Comparison of ENCODE assay signal across 12 cellular contexts in the genomic region with DNA sequence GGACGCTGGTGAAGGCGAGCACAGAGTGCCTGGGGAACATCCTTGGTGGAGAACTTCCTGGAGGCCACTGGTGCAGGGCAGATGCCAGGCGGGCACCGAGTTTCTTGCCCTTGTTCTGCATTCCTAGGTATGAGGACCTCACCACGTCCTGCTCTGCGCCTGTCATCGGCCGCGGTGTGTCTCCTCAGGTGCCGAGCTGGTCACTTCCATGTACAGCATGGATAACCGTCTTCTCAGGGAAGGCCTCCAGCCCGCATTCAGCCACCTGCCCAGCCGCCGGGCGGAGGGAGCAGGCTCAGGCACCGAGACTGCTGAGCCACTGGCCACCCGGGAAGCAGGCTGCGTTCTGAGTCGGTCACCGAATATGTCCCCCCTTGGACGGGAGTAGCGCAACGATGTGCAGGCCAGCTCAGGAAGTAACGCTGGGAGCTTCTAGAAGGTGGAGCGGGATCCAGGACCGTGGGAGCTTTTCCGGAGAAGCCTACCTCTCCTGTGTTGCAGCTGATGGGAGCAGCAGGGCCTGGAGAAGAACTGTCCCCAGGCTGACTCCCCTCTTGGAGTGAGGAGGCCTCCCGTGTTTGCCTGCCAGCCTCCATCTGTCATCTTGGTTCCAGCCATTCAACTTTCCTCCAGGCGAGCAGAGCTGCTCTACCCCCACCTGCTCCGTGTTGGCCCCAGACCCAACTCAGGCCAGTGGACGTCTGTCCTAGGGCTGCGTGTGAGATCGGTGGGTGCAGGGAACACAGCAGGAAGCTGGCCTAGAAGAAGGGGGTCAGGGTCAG. TPM values are rescaled to one million over a fixed set of nuclear protein-coding genes. Genes with fewer than 3 reads are reported as not detected.
DNase-seq lines count a peak whose midpoint lies in the region; ATAC-seq and TF ChIP-seq lines count a peak whose summit lies in the region.
"Had no signal": no experiment of that assay in that cellular context is flagged by ENCODE, and none has a peak within 500 bp of the region (broad histone marks: within the 10 kb centered on the region; RNA-seq: fewer than 3 reads in every experiment).

No MANE protein-coding gene starts in this region.

- H3K4me1 ChIP-seq in left ventricle myocardium inferior (peaks cover 63% of the 10 kb centered on the region), left lung (peaks cover 18 to 64% of the 10 kb centered on the region in 2 donors), upper lobe of left lung (peaks cover 43 to 73% (median 58%) of the 10 kb centered on the region in 4 donors), mesenchymal stem cell (ENCODE audit: control insufficient read depth, insufficient read depth, low read depth, low read length) (peaks cover 48% of the 10 kb centered on the region), thyroid gland (peaks cover 23 to 40% of the 10 kb centered on the region in 2 donors)

- H3K4ac ChIP-seq in mesenchymal stem cell (ENCODE audit: low read depth in 1 of 2, low read length in 2 of 2), result no peak overlapping the region

- TF ChIP-seq CTCF in left ventricle myocardium inferior (IDR thresholded peaks at IDR 0.05; ENCODE audit: borderline replicate concordance) (no peak), left lung (IDR thresholded peaks at IDR 0.05) (no peak), upper lobe of left lung (IDR thresholded peaks at IDR 0.05) (no peak), thyroid gland (IDR thresholded peaks at IDR 0.05) (no peak), GM13976 (IDR thresholded peaks at IDR 0.05; ENCODE audit: borderline replicate concordance, control extremely low read depth, extremely low read depth, insufficient read depth, missing control alignments) (no peak)

- H3K79me1 ChIP-seq in mesenchymal stem cell (replicated peaks; ENCODE audit: low read length, poor library complexity, severe bottlenecking), result peaks cover 21% of the 10 kb centered on the region

- H3K4me1 Mint-ChIP-seq in T-helper 17 cell, result peaks cover 12% of the 10 kb centered on the region

- no peaks in the 10 kb centered on the region for H3K36me3 ChIP-seq in left ventricle myocardium inferior
- H3K36me3 ChIP-seq in left lung, result peaks cover 0 to 4% of the 10 kb centered on the region in 2 donors
- no peaks in the 10 kb centered on the region for H3K36me3 ChIP-seq in upper lobe of left lung
- H3K36me3 ChIP-seq in mesenchymal stem cell (ENCODE audit: control insufficient read depth in 1 of 2, insufficient read depth in 2 of 2, low read depth in 1 of 2, low read length in 2 of 2), result peaks cover 5 to 36% of the 10 kb centered on the region in 2 experiments
- no peaks in the 10 kb centered on the region for H3K36me3 ChIP-seq in thyroid gland

- no peak overlapping the region for H2BK15ac ChIP-seq in mesenchymal stem cell (ENCODE audit: low read depth, poor library complexity, severe bottlenecking)

- H3K27me3 ChIP-seq in left ventricle myocardium inferior (ENCODE audit: low read depth) (peaks cover 14% of the 10 kb centered on the region), left lung (peaks cover 0 to 33% of the 10 kb centered on the region in 2 donors), upper lobe of left lung (no peaks in the 10 kb centered on the region), mesenchymal stem cell (ENCODE audit: control insufficient read depth in 1 of 2, insufficient read depth in 1 of 2, low read length in 2 of 2) (peaks cover 3 to 13% of the 10 kb centered on the region in 2 experiments), thyroid gland (no peaks in the 10 kb centered on the region)

- no peaks in the 10 kb centered on the region for H3K36me3 Mint-ChIP-seq in T-helper 17 cell (ENCODE audit: low read depth)

- H2AK5ac ChIP-seq in mesenchymal stem cell (ENCODE audit: low read length, severe bottlenecking), result no peak overlapping the region

- no peak overlapping the region for H3K27ac Mint-ChIP-seq in T-helper 17 cell

- no peak for DNase-seq in left ventricle myocardium inferior
- DNase-seq in cardiac septum (ENCODE audit: low spot score), result no peak
- no peak for DNase-seq in T-helper 17 cell
- peak in 1 of 2 donors; percentile 79 for DNase-seq in left lung
- peak in 1 of 2 donors; percentile 80 for DNase-seq in upper lobe of left lung
- no peak for DNase-seq in mesenchymal stem cell
- no peak for DNase-seq in thyroid gland
- no peak for DNase-seq in GM13976 (ENCODE audit: low spot score)
- DNase-seq: activated CD8-positive, alpha-beta memory T cell treated with anti-CD3 and anti-CD28 coated beads, Interleukin-2, amount 50 U/mL, for 4 hours; DMS79; foreskin melanocyte; stimulated activated CD8-positive, alpha-beta memory T cell treated with anti-CD3 and anti-CD28 coated beads, Interleukin-4, amount 100 ng/mL, for 48 hours had no signal

- H3K9ac ChIP-seq in mesenchymal stem cell (ENCODE audit: low read length), result no peak overlapping the region

- TF ChIP-seq POLR2A in upper lobe of left lung (IDR thresholded peaks at IDR 0.05), result no peak
- no peak for TF ChIP-seq POLR2A in thyroid gland (IDR thresholded peaks at IDR 0.05)

- no peak overlapping the region for H4K91ac ChIP-seq in mesenchymal stem cell (ENCODE audit: low read length)

- no peak overlapping the region for H2BK120ac ChIP-seq in mesenchymal stem cell (ENCODE audit: low read depth, low read length)

- H3K27me3 Mint-ChIP-seq in T-helper 17 cell, result peaks cover 34% of the 10 kb centered on the region

- H3K18ac ChIP-seq in mesenchymal stem cell (ENCODE audit: low read depth in 1 of 2, low read length in 2 of 2), result no peak overlapping the region

- intact Hi-C loops in left ventricle myocardium inferior (cut with micrococcal nuclease) (no loop called here), cardiac septum (cut with DNase I) (no loop called here), left lung (cut with DNase I) (no loop called here), thyroid gland (cut with DNase I) (loop anchor here (10.0 kb wide), 1 partner anchor 192 kb away; the partner anchor contains the start of gene CEP131)

- peak overlapping the region; percentile 50 for H3K4me3 Mint-ChIP-seq in T-helper 17 cell

- H2AFZ ChIP-seq in mesenchymal stem cell (ENCODE audit: low read depth, low read length), result no peak overlapping the region

- H3K9me3 ChIP-seq in left ventricle myocardium inferior (replicated peaks) (no peaks in the 10 kb centered on the region), T-helper 17 cell (ENCODE audit: control insufficient read depth, low read length, poor library complexity, severe bottlenecking) (no peaks in the 10 kb centered on the region), left lung (no peaks in the 10 kb centered on the region), upper lobe of left lung (no peaks in the 10 kb centered on the region), mesenchymal stem cell (ENCODE audit: control insufficient read depth, low read length) (no peaks in the 10 kb centered on the region), thyroid gland (no peaks in the 10 kb centered on the region)

- ATAC-seq in T-helper 17 cell, result no peak
- no peak for ATAC-seq in left lung
- no peak for ATAC-seq in upper lobe of left lung (ENCODE audit: low FRiP score in 2 of 2)

- no peak overlapping the region for H3K4me2 ChIP-seq in mesenchymal stem cell (ENCODE audit: low read length, poor library complexity, severe bottlenecking)

- H2BK5ac ChIP-seq in mesenchymal stem cell (ENCODE audit: low read depth, low read length, poor library complexity, severe bottlenecking), result no peak overlapping the region

- no peak overlapping the region for H4K8ac ChIP-seq in mesenchymal stem cell (ENCODE audit: low read length)

- no peak overlapping the region for H2BK12ac ChIP-seq in mesenchymal stem cell (ENCODE audit: low read length in 2 of 2)

- WGBS in upper lobe of left lung, 2 donors, result 73 to 77% methylated on average over 22 to 32 of the region's 33 CpGs
- WGBS in mesenchymal stem cell, result 89% methylated on average over 33 of the region's 33 CpGs
- 88 to 93% methylated on average over 27 to 31 of the region's 33 CpGs for WGBS in thyroid gland, 2 donors

- H3K14ac ChIP-seq in mesenchymal stem cell (ENCODE audit: low read length in 2 of 2), result no peak overlapping the region

- in situ Hi-C loops in GM13976 (cut with MboI; ENCODE audit: low sequenced_read_pairs, unreplicated experiment), result no loop called here

- no peak for TF ChIP-seq EP300 in upper lobe of left lung (IDR thresholded peaks at IDR 0.05)

- H3K4me3 ChIP-seq in left ventricle myocardium inferior, result peak overlapping the region; percentile 76
- H3K4me3 ChIP-seq in left lung, result peak overlapping the region; percentile 52 to 62
- H3K4me3 ChIP-seq in upper lobe of left lung, result peak overlapping the region in 2 of 4 donors; percentile 80 to 94
- H3K4me3 ChIP-seq in mesenchymal stem cell (ENCODE audit: insufficient read depth in 1 of 2, low read depth in 1 of 2, low read length in 2 of 2), result peak overlapping the region in 1 of 2 experiments; percentile 82
- H3K4me3 ChIP-seq in thyroid gland (replicated peaks in 1 of 3), result no peak overlapping the region

- H3K27ac ChIP-seq in left ventricle myocardium inferior (replicated peaks) (peak overlapping the region; percentile 19), left lung (peak overlapping the region; percentile 57 to 76), upper lobe of left lung (peak overlapping the region; percentile 79 to 91 (median 86)), mesenchymal stem cell (ENCODE audit: low read length, poor library complexity, severe bottlenecking) (no peak overlapping the region), thyroid gland (no peak overlapping the region)

- no peak overlapping the region for H3K23ac ChIP-seq in mesenchymal stem cell (ENCODE audit: low read length in 2 of 2)

RNA-seq across cellular contexts. Expression of gene BAIAP2, which starts 2.1 kb away (rescaled TPM):
- total RNA-seq in left ventricle myocardium inferior (27.9 TPM), cardiac septum (9.8 TPM), T-helper 17 cell (10 to 100 TPM; 11.0 to 13.9 TPM), left lung (100 to 1,000 TPM in 1 of 2 donors, 10 to 100 TPM in 1; 76.3 to 135 TPM), upper lobe of left lung (100 to 1,000 TPM in 5 of 6 donors, 10 to 100 TPM in 1; 90.7 to 231 (median 123) TPM), thyroid gland (10 to 100 TPM; 35.8 to 86.8 (median 42.1) TPM)
- polyA plus RNA-seq in mesenchymal stem cell (2013, experiment 1 of 2), result 20.5 TPM
- polyA plus RNA-seq in mesenchymal stem cell (2013, experiment 2 of 2), result 20.4 TPM

RNA-seq across cellular contexts. Expression of gene CHMP6, which starts 41.2 kb away (rescaled TPM):
- total RNA-seq in left ventricle myocardium inferior, result 15.9 TPM
- 21.7 TPM for total RNA-seq in cardiac septum
- total RNA-seq in T-helper 17 cell, result 10 to 100 TPM; 21.0 to 25.6 TPM
- total RNA-seq in left lung, result 10 to 100 TPM; 28.2 to 32.7 TPM
- 10 to 100 TPM; 29.5 to 75.4 (median 34.8) TPM for total RNA-seq in upper lobe of left lung
- polyA plus RNA-seq in mesenchymal stem cell (2013, experiment 1 of 2), result 12.7 TPM
- polyA plus RNA-seq in mesenchymal stem cell (2013, experiment 2 of 2), result 12.0 TPM
- total RNA-seq in thyroid gland, result 10 to 100 TPM; 19.5 to 37.8 (median 27.8) TPM

Comparison
In these comparisons a context has a peak if more than half of its experiments do, and no peak if none do; other contexts are left out.
1. H3K27ac ChIP-seq: peak in left ventricle myocardium inferior (single experiment), left lung (2 of 2) and upper lobe of left lung (4 of 4); none in mesenchymal stem cell (single experiment) and thyroid gland (0 of 3).
2. H3K4me3 ChIP-seq: peak in left ventricle myocardium inferior (single experiment) and left lung (2 of 2); none in thyroid gland (0 of 3).